ENCODE assay signal across 1 cellular context in genomic region chr9:82021198-82021597, GRCh38.
TF ChIP-seq lines count a peak whose summit lies in the region.

No MANE protein-coding gene starts in this region.

TF ChIP-seq in HepG2, 621 proteins besides CTCF, POLR2A, EP300 and RAD21:
- TF ChIP-seq SP140L (CRISPR knock-in tag; IDR thresholded peaks at IDR 0.05; ENCODE audit: borderline replicate concordance) = no peak
- no peak for TF ChIP-seq ZFP90 (CRISPR knock-in tag; IDR thresholded peaks at IDR 0.05; ENCODE audit: borderline replicate concordance)
- TF ChIP-seq ZNF800 (CRISPR knock-in tag; IDR thresholded peaks at IDR 0.05) = no peak
- no peak for TF ChIP-seq ISX (CRISPR knock-in tag; conservative IDR thresholded peaks at IDR 0.05)
- TF ChIP-seq SIX4 (CRISPR knock-in tag; IDR thresholded peaks at IDR 0.05) = no peak
- peak; percentile 94; the same call in 1 of the 2 replicates for TF ChIP-seq TP53 (CRISPR knock-in tag; conservative IDR thresholded peaks at IDR 0.05)
